8 cellular contexts compared by ENCODE assay signal in genomic region chr19:7942981-7943443, GRCh38. TPM values are rescaled to one million over a fixed set of nuclear protein-coding genes. Genes with fewer than 3 reads are reported as not detected.
DNase-seq lines count a peak whose midpoint lies in the region; ATAC-seq and TF ChIP-seq lines count a peak whose summit lies in the region.

No MANE protein-coding gene starts in this region.

- peaks cover 18% of the 10 kb centered on the region for H3K36me3 Mint-ChIP-seq in activated CD4-positive, alpha-beta T cell treated with anti-CD3 and anti-CD28 coated beads, Interleukin-2, amount 10 ng/mL, durations not matched to agents 24 days and 14 days (ENCODE audit: low read depth)

- H3K27me3 ChIP-seq in Panc1 (ENCODE audit: control insufficient read depth, insufficient read depth, low read length) (no peaks in the 10 kb centered on the region), esophagus (ENCODE audit: control insufficient read depth in 1 of 2, insufficient read depth in 2 of 2, low read length in 2 of 2) (no peaks in the 10 kb centered on the region), ovary (no peaks in the 10 kb centered on the region)

- CTCF ChIA-PET in Panc1 (lab: Charles Lee): interaction anchor here (0.5 to 0.6 kb wide), 2 partner anchors 177 to 684 kb away, joined by 4 to 6 read pairs; no protein-coding TSS in a partner anchor

- H3K4me1 ChIP-seq in Panc1 (ENCODE audit: control insufficient read depth, insufficient read depth, low read length) (no peaks in the 10 kb centered on the region), esophagus (ENCODE audit: control insufficient read depth in 2 of 2, insufficient read depth in 2 of 2, low read length in 1 of 2) (peaks cover 0 to 5% of the 10 kb centered on the region in 2 donors), ovary (ENCODE audit: insufficient read depth) (peaks cover 10% of the 10 kb centered on the region)

- peak overlapping the region; percentile 92 to 96 for H3K4me3 ChIP-seq in Panc1 (ENCODE audit: low read depth in 2 of 2, low read length in 2 of 2)
- H3K4me3 ChIP-seq in esophagus (ENCODE audit: low read depth in 1 of 2, low read length in 2 of 2): peak overlapping the region; percentile 52 to 70
- H3K4me3 ChIP-seq in ovary: peak overlapping the region; percentile 61

- WGBS in esophagus, 2 donors: 3 to 5% methylated on average over 33 of the region's 33 CpGs
- 3 to 5% (median 3%) methylated on average over 33 of the region's 33 CpGs for WGBS in ovary, 3 donors

- peak overlapping the region; percentile 86 for H3K27ac ChIP-seq in Panc1 (ENCODE audit: low read length)
- H3K27ac ChIP-seq in esophagus (ENCODE audit: low read depth in 2 of 2, low read length in 1 of 2): peak overlapping the region; percentile 91 to 93
- H3K27ac ChIP-seq in ovary: peak overlapping the region; percentile 97 to 98

- no peaks in the 10 kb centered on the region for H3K27me3 Mint-ChIP-seq in activated CD4-positive, alpha-beta T cell treated with anti-CD3 and anti-CD28 coated beads, Interleukin-2, amount 10 ng/mL, durations not matched to agents 24 days and 14 days

- POLR2A ChIA-PET in Panc1 (lab: Charles Lee): interaction anchor here (1.0 to 1.4 kb wide), 2 partner anchors 12 to 26 kb away, joined by 3 to 4 read pairs; no protein-coding TSS in a partner anchor

- no peak for TF ChIP-seq EP300 in ovary (IDR thresholded peaks at IDR 0.05)

- in situ Hi-C loops in Panc1 (cut with HindIII; ENCODE audit: low pct_unique_long_range_greater_than_20kb, low sequenced_read_pairs): no loop called here

- peaks cover 22% of the 10 kb centered on the region for H3K4me1 Mint-ChIP-seq in activated CD4-positive, alpha-beta T cell treated with anti-CD3 and anti-CD28 coated beads, Interleukin-2, amount 10 ng/mL, durations not matched to agents 24 days and 14 days

- peak overlapping the region; percentile 98 for H3K27ac Mint-ChIP-seq in activated CD4-positive, alpha-beta T cell treated with anti-CD3 and anti-CD28 coated beads, Interleukin-2, amount 10 ng/mL, durations not matched to agents 24 days and 14 days

- H3K9me3 ChIP-seq in Panc1 (ENCODE audit: control insufficient read depth, insufficient read depth, low read depth, low read length) (no peaks in the 10 kb centered on the region), esophagus (ENCODE audit: control insufficient read depth in 2 of 2, insufficient read depth in 1 of 2, low read depth in 1 of 2, low read length in 1 of 2) (no peaks in the 10 kb centered on the region), ovary (no peaks in the 10 kb centered on the region)

- no peak for DNase-seq in activated CD4-positive, alpha-beta T cell treated with anti-CD3 and anti-CD28 coated beads, Interleukin-2, amount 10 ng/mL, durations not matched to agents 24 days and 14 days
- no peak for DNase-seq in activated CD4-positive, alpha-beta T cell treated with anti-CD3 and anti-CD28 coated beads for 4 hours
- DNase-seq in Panc1 (ENCODE audit: low read depth, low spot score) (no peak), ovary (no peak), NCI-H1930 (lab: John Stamatoyannopoulos, UW) (no peak)
- DNase-seq in stimulated activated CD8-positive, alpha-beta memory T cell treated with anti-CD3 and anti-CD28 coated beads, Interleukin-4, amount 100 ng/mL, for 48 hours: no peak

- H3K36me3 ChIP-seq in Panc1 (ENCODE audit: control insufficient read depth, insufficient read depth, low read length): peaks cover 4% of the 10 kb centered on the region
- peaks cover 0 to 10% of the 10 kb centered on the region in 2 donors for H3K36me3 ChIP-seq in esophagus (ENCODE audit: control insufficient read depth in 2 of 2, insufficient read depth in 2 of 2, low read length in 1 of 2)
- no peaks in the 10 kb centered on the region for H3K36me3 ChIP-seq in ovary

- intact Hi-C loops in activated CD4-positive, alpha-beta T cell treated with anti-CD3 and anti-CD28 coated beads, Interleukin-2, amount 10 ng/mL, durations not matched to agents 24 days and 14 days (cut with micrococcal nuclease): loop anchor here (1.0 to 10.0 kb wide), 5 partner anchors 18 to 1206 kb away; partner anchors contain the start of genes GPR108, MAP2K7, SNAPC2 and TRIP10
- intact Hi-C loops in Panc1 (cut with micrococcal nuclease; ENCODE audit: unreplicated experiment): no loop called here
- intact Hi-C loops in ovary (cut with DNase I): loop anchor here in 2 of 4 donors (10.0 kb wide), 2 partner anchors 62 to 312 kb away; partner anchors contain the start of gene ELAVL1 (in 1 of the 2)

- ATAC-seq in Panc1: peak; percentile 23; the same call in 1 of the 2 replicates
- ATAC-seq in HG02884 (IDR thresholded peaks at IDR 0.05; ENCODE audit: unreplicated experiment): no peak

- H3K4me3 Mint-ChIP-seq in activated CD4-positive, alpha-beta T cell treated with anti-CD3 and anti-CD28 coated beads, Interleukin-2, amount 10 ng/mL, durations not matched to agents 24 days and 14 days: peak overlapping the region; percentile 98

- no peaks in the 10 kb centered on the region for H3K9me3 Mint-ChIP-seq in activated CD4-positive, alpha-beta T cell treated with anti-CD3 and anti-CD28 coated beads, Interleukin-2, amount 10 ng/mL, durations not matched to agents 24 days and 14 days

- no peak for TF ChIP-seq CTCF in Panc1 (IDR thresholded peaks at IDR 0.05)
- no peak for TF ChIP-seq CTCF in ovary (IDR thresholded peaks at IDR 0.05)

- TF ChIP-seq POLR2A in ovary (IDR thresholded peaks at IDR 0.05): no peak

- no TSS peak for BruUV-seq in Panc1 (replicated peaks; lab: Mats Ljungman, UMichigan)

RNA-seq across cellular contexts. Expression of gene TIMM44, which starts 0.5 kb away (rescaled TPM):
- 110 and 111 TPM in 2 replicates for total RNA-seq in activated CD4-positive, alpha-beta T cell treated with anti-CD3 and anti-CD28 coated beads, Interleukin-2, amount 10 ng/mL, durations not matched to agents 24 days and 14 days
- 105 TPM for total RNA-seq in Panc1 (2021; ENCODE audit: unreplicated experiment)
- polyA plus RNA-seq in Panc1 (2012; ENCODE audit: insufficient read length): 123 TPM
- 10 to 100 TPM; 42.1 to 53.4 TPM for polyA plus RNA-seq in esophagus
- total RNA-seq in ovary: 100 to 1,000 TPM in 1 of 7 donors, 10 to 100 TPM in 6; 43.4 to 110 (median 51.8) TPM
- 10 to 100 TPM; 29.8 to 48.4 TPM for polyA plus RNA-seq in ovary

RNA-seq across cellular contexts. Expression of gene CTXN1, which starts 17.1 kb away (rescaled TPM):
- total RNA-seq in activated CD4-positive, alpha-beta T cell treated with anti-CD3 and anti-CD28 coated beads, Interleukin-2, amount 10 ng/mL, durations not matched to agents 24 days and 14 days: 1.8 and 2.0 TPM in 2 replicates
- total RNA-seq in Panc1 (2021; ENCODE audit: unreplicated experiment) (89.4 TPM), ovary (10 to 100 TPM in 2 of 7 donors, 1 to 10 TPM in 5; 1.4 to 99.7 (median 6.1) TPM)
- 269 TPM for polyA plus RNA-seq in Panc1 (2012; ENCODE audit: insufficient read length)
- polyA plus RNA-seq in esophagus (1 to 10 TPM; 1.4 to 3.0 TPM), ovary (1 to 10 TPM in 1 of 2 donors, not detected in 1; 3.3 TPM)

RNA-seq across cellular contexts. Expression of gene SNAPC2, which starts 22.9 kb away (rescaled TPM):
- 21.8 and 23.2 TPM in 2 replicates for total RNA-seq in activated CD4-positive, alpha-beta T cell treated with anti-CD3 and anti-CD28 coated beads, Interleukin-2, amount 10 ng/mL, durations not matched to agents 24 days and 14 days
- total RNA-seq in Panc1 (2021; ENCODE audit: unreplicated experiment): 63.0 TPM
- polyA plus RNA-seq in Panc1 (2012; ENCODE audit: insufficient read length): 64.0 TPM
- polyA plus RNA-seq in esophagus: 10 to 100 TPM in 1 of 2 donors, 1 to 10 TPM in 1; 5.6 to 11.3 TPM
- total RNA-seq in ovary: 10 to 100 TPM in 6 of 7 donors, 1 to 10 TPM in 1; 8.8 to 26.6 (median 16.3) TPM
- polyA plus RNA-seq in ovary: 10 to 100 TPM in 1 of 2 donors, 1 to 10 TPM in 1; 1.8 to 19.8 TPM

RNA-seq across cellular contexts. Expression of gene TGFBR3L, which starts 28.4 kb away (rescaled TPM):
- total RNA-seq in activated CD4-positive, alpha-beta T cell treated with anti-CD3 and anti-CD28 coated beads, Interleukin-2, amount 10 ng/mL, durations not matched to agents 24 days and 14 days: 5.3 and 8.5 TPM in 2 replicates
- 12.5 TPM for total RNA-seq in Panc1 (2021; ENCODE audit: unreplicated experiment)
- 38.6 TPM for polyA plus RNA-seq in Panc1 (2012; ENCODE audit: insufficient read length)
- polyA plus RNA-seq in esophagus: under 1 TPM in 1 of 2 donors, not detected in 1; 0.08 TPM
- total RNA-seq in ovary: 1 to 10 TPM in 2 of 7 donors, not detected in 5; 1.0 to 6.9 TPM
- polyA plus RNA-seq in ovary: under 1 TPM in 1 of 2 donors, not detected in 1; 0.18 TPM

RNA-seq across cellular contexts. Expression of gene MAP2K7, which starts 39.3 kb away (rescaled TPM):
- total RNA-seq in activated CD4-positive, alpha-beta T cell treated with anti-CD3 and anti-CD28 coated beads, Interleukin-2, amount 10 ng/mL, durations not matched to agents 24 days and 14 days: 46.7 and 47.6 TPM in 2 replicates
- 32.9 TPM for total RNA-seq in Panc1 (2021; ENCODE audit: unreplicated experiment)
- 35.2 TPM for polyA plus RNA-seq in Panc1 (2012; ENCODE audit: insufficient read length)
- polyA plus RNA-seq in esophagus: 10 to 100 TPM; 12.8 to 35.1 TPM
- 10 to 100 TPM in 5 of 7 donors, 1 to 10 TPM in 2; 9.2 to 35.5 (median 26.3) TPM for total RNA-seq in ovary
- 10 to 100 TPM in 1 of 2 donors, 1 to 10 TPM in 1; 6.3 to 32.2 TPM for polyA plus RNA-seq in ovary
